ENCODE assay signal across 6 cellular contexts in genomic region chr2:55442045-55442760, GRCh38. TPM values are rescaled to one million over a fixed set of nuclear protein-coding genes. Genes with fewer than 3 reads are reported as not detected.
DNase-seq lines count a peak whose midpoint lies in the region; ATAC-seq, FAIRE-seq and TF ChIP-seq lines count a peak whose summit lies in the region.
"Not testable (repeated sequence)": the region's sequence is repeated elsewhere in the genome, so short reads cannot be mapped to it uniquely, and the experiment has no call there.

No MANE protein-coding gene starts in this region.

- not testable (repeated sequence) for BruUV-seq in Panc1 (replicated peaks; lab: Mats Ljungman, UMichigan); K562 (replicated peaks; lab: Mats Ljungman, UMichigan)

- POLR2A ChIA-PET in Panc1 (lab: Charles Lee); K562 (lab: Yijun Ruan, JAX): not testable (repeated sequence)

- not testable (repeated sequence) for H3K36me3 Mint-ChIP-seq in neural crest cell (ENCODE audit: low read depth)

- H3K4me3 ChIP-seq in Panc1 (ENCODE audit: low read depth in 2 of 2, low read length in 2 of 2): peak overlapping the region; percentile 34 to 55
- H3K4me3 ChIP-seq in K562: not testable (repeated sequence)

- H3K27ac Mint-ChIP-seq in neural crest cell (ENCODE audit: unreplicated experiment): peak overlapping the region; percentile 43

- not testable (repeated sequence) for H3K27ac ChIP-seq in Panc1 (ENCODE audit: low read length); K562 (ENCODE audit: extremely low read depth, low read depth, low read length)

- not testable (repeated sequence) for H4K20me1 ChIP-seq in K562 (replicated peaks; ENCODE audit: control insufficient read depth, insufficient read depth, low read length)

- DNase-seq in DMS114 treated with DMSO at 0.1 percent for 48 hours (lab: John Stamatoyannopoulos, UW; ENCODE audit: unreplicated experiment) (peak; percentile 19), DMS53 treated with DMSO at 0.1 percent for 48 hours (lab: John Stamatoyannopoulos, UW; ENCODE audit: unreplicated experiment) (peak; percentile 51), NCI-H2171 treated with DMSO at 0.1 percent for 48 hours (lab: John Stamatoyannopoulos, UW) (peak; percentile 49)
- not testable (repeated sequence) for DNase-seq in Panc1 (ENCODE audit: low read depth, low spot score); K562 (ENCODE audit: extremely low read depth in 1 of 4, low spot score in 3 of 4); neural crest cell (ENCODE audit: low read depth, low spot score)

- in situ Hi-C loops in Panc1 (cut with HindIII; ENCODE audit: low pct_unique_long_range_greater_than_20kb, low sequenced_read_pairs); K562 (cut with MboI): not testable (repeated sequence)

- H3K27me3 Mint-ChIP-seq in neural crest cell (ENCODE audit: low read depth): not testable (repeated sequence)

- not testable (repeated sequence) for TF ChIP-seq EP300 in K562 (IDR thresholded peaks at IDR 0.05; ENCODE audit: low read length)

- not testable (repeated sequence) for H3K9me3 ChIP-seq in Panc1 (ENCODE audit: control insufficient read depth, insufficient read depth, low read depth, low read length); K562 (replicated peaks; ENCODE audit: control insufficient read depth, insufficient read depth, low read depth, low read length)

- peak overlapping the region; percentile 55; the same call in 1 of the 2 replicates for H2AFZ ChIP-seq in K562 (ENCODE audit: low read depth, low read length)

- H3K9me3 Mint-ChIP-seq in neural crest cell: not testable (repeated sequence)

- not testable (repeated sequence) for H3K27me3 ChIP-seq in Panc1 (ENCODE audit: control insufficient read depth, insufficient read depth, low read length); K562 (ENCODE audit: control insufficient read depth in 2 of 2, insufficient read depth in 2 of 2, low read length in 2 of 2)

- not testable (repeated sequence) for TF ChIP-seq CTCF in Panc1 (IDR thresholded peaks at IDR 0.05); K562 (IDR thresholded peaks at IDR 0.05 in 2 of 3, conservative IDR thresholded peaks at IDR 0.05 in 1 of 3; ENCODE audit: insufficient read depth in 2 of 3, low read depth in 1 of 3, low read length in 3 of 3); neural crest cell (conservative IDR thresholded peaks at IDR 0.05)

- not testable (repeated sequence) for H3K4me3 Mint-ChIP-seq in neural crest cell

- FAIRE-seq in K562 (lab: Jason Lieb, UNC): not testable (repeated sequence)

- H3K9ac ChIP-seq in K562 (ENCODE audit: insufficient read depth in 1 of 2, low read depth in 2 of 2, low read length in 2 of 2): not testable (repeated sequence)

- not testable (repeated sequence) for H3K79me2 ChIP-seq in K562 (ENCODE audit: control insufficient read depth, insufficient read depth, low read length)

- H3K4me2 ChIP-seq in K562 (ENCODE audit: insufficient read depth, low read length): not testable (repeated sequence)

- not testable (repeated sequence) for H3K9me1 ChIP-seq in K562 (ENCODE audit: control insufficient read depth, insufficient read depth, low read length)

- intact Hi-C loops in Panc1 (cut with micrococcal nuclease; ENCODE audit: unreplicated experiment); K562 (cut with micrococcal nuclease): not testable (repeated sequence)

- TF ChIP-seq POLR2A in K562 (conservative IDR thresholded peaks at IDR 0.05): not testable (repeated sequence)

- not testable (repeated sequence) for TF ChIP-seq RAD21 in K562 (CRISPR knock-in tag; conservative IDR thresholded peaks at IDR 0.05 in 1 of 2, IDR thresholded peaks at IDR 0.05 in 1 of 2)

- H3K4me1 Mint-ChIP-seq in neural crest cell: not testable (repeated sequence)

- H3K36me3 ChIP-seq in Panc1 (ENCODE audit: control insufficient read depth, insufficient read depth, low read length); K562 (ENCODE audit: control insufficient read depth, insufficient read depth, low read length): not testable (repeated sequence)

- CTCF ChIA-PET in Panc1 (lab: Charles Lee); K562 (lab: Yijun Ruan, JAX; ENCODE audit: low intra/inter-chr PET ratio): not testable (repeated sequence)

- H3K4me1 ChIP-seq in Panc1 (ENCODE audit: control insufficient read depth, insufficient read depth, low read length); K562 (replicated peaks in 1 of 2; ENCODE audit: control insufficient read depth in 2 of 2, insufficient read depth in 2 of 2, low read length in 2 of 2): not testable (repeated sequence)

- WGBS in K562 (ENCODE audit: insufficient coverage, low coverage, missing lambda C conversion rate): 78% methylated on average over 16 of the region's 29 CpGs

- ATAC-seq in Panc1, K562: not testable (repeated sequence)

TF ChIP-seq in K562, 482 proteins besides CTCF, POLR2A, EP300 and RAD21:
- TF ChIP-seq YY1 (IDR thresholded peaks at IDR 0.05; ENCODE audit: borderline replicate concordance in 1 of 3, control insufficient read depth in 1 of 3, extremely low read depth in 1 of 3, insufficient read depth in 3 of 3, insufficient read length in 1 of 3, insufficient replicate concordance in 2 of 3, low read depth in 1 of 3, low read length in 2 of 3) (peak in 1 of 3 experiments; percentile 19), ZBTB33 (CRISPR knock-in tag; IDR thresholded peaks at IDR 0.05) (peak; percentile 57; the same call in 1 of the 2 replicates)
TF ChIP-seq in K562: peak in this region for 2; not testable (repeated sequence) for 480.

RNA-seq across cellular contexts. Expression of gene CCDC88A, which starts 22.5 kb away (rescaled TPM):
- total RNA-seq in Panc1 (2021; ENCODE audit: unreplicated experiment) (99.8 TPM), K562 (2014; rRNA removed) (43.9 and 50.8 TPM in 2 replicates), K562 (2014; rRNA removed; fragmentation: Illumina TruSeq; extraction: Trizol) (98.2 and 102 TPM in 2 replicates), K562 (2015; rRNA removed; fragmentation: Illumina TruSeq; extraction: Trizol) (88.3 and 102 TPM in 2 replicates), K562 (2021) (65.6 and 68.8 TPM in 2 replicates), neural crest cell (123 and 129 TPM in 2 replicates)
- polyA plus RNA-seq in Panc1 (2012; ENCODE audit: insufficient read length): 30.8 TPM
- 92.0 and 356 TPM in 2 replicates for total RNA-seq in K562 (2011; cell fraction: chromatin; rRNA removed; ENCODE audit: low replicate concordance)
- 44.2 and 71.7 TPM in 2 replicates for total RNA-seq in K562 (2011; cell fraction: nucleolus; rRNA removed)
- total RNA-seq in K562 (2011; cell fraction: nucleoplasm; rRNA removed): 155 and 284 TPM in 2 replicates
- polyA plus RNA-seq in K562 (2011; rRNA removed) (63.8 and 71.5 TPM in 2 replicates), K562 (2014; fragmentation: Illumina TruSeq; extraction: Trizol) (45.6 and 55.6 TPM in 2 replicates), K562 (2014; fragmentation: Nextera tagmentation; extraction: Ambion mirVana) (10 to 100 TPM; 29.3 to 30.3 TPM), K562 (2014; rRNA removed) (30.5 and 33.5 TPM in 2 replicates)
- 15.1 and 24.2 TPM in 2 replicates for polyA plus RNA-seq in K562 (2011; cell fraction: cytosol; rRNA removed)
- polyA plus RNA-seq in K562 (2011; cell fraction: nucleus; rRNA removed): 61.4 and 72.4 TPM in 2 replicates
- polyA plus RNA-seq in K562 (2012): 32.7 and 34.8 TPM in 2 replicates
- 209 and 231 TPM in 2 replicates for polyA minus RNA-seq in K562 (2011; rRNA and poly(A)+ RNA removed)
- polyA minus RNA-seq in K562 (2011; cell fraction: cytosol; rRNA and poly(A)+ RNA removed): 44.0 and 48.9 TPM in 2 replicates
- polyA minus RNA-seq in K562 (2011; cell fraction: nucleus; rRNA and poly(A)+ RNA removed): 93.4 and 163 TPM in 2 replicates
